18 cellular contexts compared by ENCODE assay signal in genomic region chr18:22278798-22279197, GRCh38.
"Had no signal": no experiment of that assay in that cellular context is flagged by ENCODE, and none has a peak within 500 bp of the region (broad histone marks: within the 10 kb centered on the region; RNA-seq: fewer than 3 reads in every experiment).

No MANE protein-coding gene starts in this region.

- H3K4me3 ChIP-seq: coronary artery, psoas muscle, sigmoid colon, skin epidermis, suprapubic skin, thyroid gland had no signal

- H3K4me3 Mint-ChIP-seq: type B pancreatic cell had no signal

- DNase-seq: effector CD4-positive, alpha-beta T cell; foreskin melanocyte; left colon; mammary epithelial cell; naive thymus-derived CD8-positive, alpha-beta T cell; psoas muscle; retina; sigmoid colon; stimulated activated CD4-positive, alpha-beta T cell treated with anti-CD3 and anti-CD28 coated beads, Interleukin-12 subunit alpha, Interleukin-12 subunit beta, amount 100 ng/mL, for 4 hours; stimulated activated naive CD8-positive, alpha-beta T cell treated with anti-CD3 and anti-CD28 coated beads, Interleukin-15, Interleukin-2, amounts not matched to agents 100 U/mL and 50 U/mL, for 24 hours; thyroid gland had no signal

- FAIRE-seq: keratinocyte, urothelium cell line had no signal

- H3K27me3 ChIP-seq: neutrophil, sigmoid colon, suprapubic skin, thyroid gland had no signal

- H3K27ac Mint-ChIP-seq: type B pancreatic cell had no signal

- H3K9me3 ChIP-seq: neutrophil, psoas muscle, sigmoid colon, suprapubic skin, thyroid gland had no signal

- H3K4me1 ChIP-seq: psoas muscle, sigmoid colon, suprapubic skin, thyroid gland had no signal

- H3K9me3 Mint-ChIP-seq: type B pancreatic cell had no signal

- H3K27ac ChIP-seq: coronary artery, neutrophil, psoas muscle, skin epidermis, suprapubic skin, thyroid gland had no signal

- H3K36me3 ChIP-seq: neutrophil, sigmoid colon, suprapubic skin, thyroid gland had no signal

- ATAC-seq: left colon; naive thymus-derived CD8-positive, alpha-beta T cell; psoas muscle; stimulated activated naive CD8-positive, alpha-beta T cell treated with anti-CD3 and anti-CD28 coated beads, Interleukin-15, Interleukin-2, amounts not matched to agents 100 U/mL and 50 U/mL, for 24 hours had no signal
